ENCODE assay signal across 32 cellular contexts in the genomic region with DNA sequence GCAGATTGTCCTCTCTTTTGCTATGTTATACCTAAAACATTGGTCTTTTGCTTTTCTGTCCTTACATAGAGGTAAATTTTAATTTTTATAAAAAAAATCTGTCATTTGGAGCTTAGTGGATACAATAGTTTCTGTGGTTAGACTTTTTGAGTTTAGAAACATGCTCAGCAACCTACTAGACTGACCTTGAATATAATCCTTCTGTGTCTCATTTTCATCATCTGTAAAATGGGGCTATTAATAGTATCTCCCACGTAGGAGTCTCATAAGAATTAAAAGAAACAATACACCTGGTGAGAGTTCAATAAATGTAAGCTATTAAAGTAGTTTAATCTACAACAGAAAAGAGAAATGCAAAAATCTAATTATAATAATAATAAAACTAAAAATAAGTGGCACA. TPM values are rescaled to one million over a fixed set of nuclear protein-coding genes. Genes with fewer than 3 reads are reported as not detected.
"Had no signal": no experiment of that assay in that cellular context is flagged by ENCODE, and none has a peak within 500 bp of the region (broad histone marks: within the 10 kb centered on the region; RNA-seq: fewer than 3 reads in every experiment).

No MANE protein-coding gene starts in this region.

- H3K9me3 ChIP-seq: ascending aorta had no signal

- H3K27me3 ChIP-seq: ascending aorta, cardiac muscle cell had no signal

- ATAC-seq: activated CD8-positive, alpha-beta T cell treated with anti-CD3 and anti-CD28 coated beads for 36 hours; activated naive CD8-positive, alpha-beta T cell treated with anti-CD3 and anti-CD28 coated beads, Interleukin-2, amount 50 U/mL, for 24 hours had no signal

- H3K4me1 ChIP-seq: ascending aorta had no signal

- H3K4me3 ChIP-seq: ascending aorta, cardiac muscle cell had no signal

- FAIRE-seq: bronchial epithelial cell had no signal

- DNase-seq: activated B cell treated with CpG ODN at 0.5 μM for 24 hours; activated CD4-positive, alpha-beta memory T cell treated with anti-CD3 and anti-CD28 coated beads for 36 hours; activated CD4-positive, alpha-beta T cell treated with anti-CD3 and anti-CD28 coated beads for 4 hours; activated CD4-positive, alpha-beta T cell treated with anti-CD3 and anti-CD28 coated beads, Interleukin-2, amount 10 ng/mL, durations not matched to agents 24 days and 14 days; activated CD4-positive, alpha-beta T cell treated with anti-CD3 and anti-CD28 coated beads, Interleukin-2, amount 50 U/mL, for 1 hour; activated CD4-positive, alpha-beta T cell treated with anti-CD3 and anti-CD28 coated beads, Interleukin-2, amount 50 U/mL, for 4 hours; activated CD4-positive, CD25-positive, alpha-beta regulatory T cell treated with anti-CD3 and anti-CD28 coated beads, Interleukin-2, amount 50 U/mL, for 72 hours; activated CD8-positive, alpha-beta memory T cell treated with anti-CD3 and anti-CD28 coated beads, Interleukin-2, amount 50 U/mL, for 4 hours; activated CD8-positive, alpha-beta T cell treated with anti-CD3 and anti-CD28 coated beads for 36 hours; activated effector memory CD4-positive, alpha-beta T cell treated with Interleukin-2 at 50 U/mL for 16 hours; activated gamma-delta T cell; activated naive CD4-positive, alpha-beta T cell treated with anti-CD3 and anti-CD28 coated beads, Interleukin-2, amount 10 ng/mL, durations not matched to agents 7 days and 5 days; activated naive CD4-positive, alpha-beta T cell treated with Interleukin-2 at 50 U/mL for 16 hours; activated naive CD8-positive, alpha-beta T cell treated with anti-CD3 and anti-CD28 coated beads, Interleukin-2, amount 10 ng/mL, durations not matched to agents 7 days and 5 days; activated naive CD8-positive, alpha-beta T cell treated with anti-CD3 and anti-CD28 coated beads, Interleukin-2, amount 50 U/mL, for 24 hours; activated T-cell treated with anti-CD3 and anti-CD28 coated beads for 4 hours; activated T-cell treated with anti-CD3 and anti-CD28 coated beads, Interleukin-2, amount 50 U/mL, for 24 hours; activated T-cell treated with anti-CD3 and anti-CD28 coated beads, Interleukin-2, amount 50 U/mL, for 48 hours; amygdala; anterior cingulate cortex; caudate nucleus; cerebellar nuclear complex; T-helper 2 cell; T-helper 9 cell had no signal

- H3K36me3 ChIP-seq: ascending aorta, cardiac muscle cell had no signal

- H3K27ac ChIP-seq: ascending aorta, cardiac muscle cell, VCaP had no signal

RNA-seq across cellular contexts. Expression of a gene that starts 51.0 kb away (rescaled TPM):
- total RNA-seq: activated B cell treated with CpG ODN at 0.5 μM for 24 hours; activated CD4-positive, alpha-beta memory T cell treated with anti-CD3 and anti-CD28 coated beads for 36 hours; activated CD4-positive, alpha-beta T cell treated with anti-CD3 and anti-CD28 coated beads, Interleukin-2, amount 10 ng/mL, durations not matched to agents 24 days and 14 days; activated CD8-positive, alpha-beta memory T cell treated with anti-CD3 and anti-CD28 coated beads for 36 hours; activated CD8-positive, alpha-beta T cell treated with anti-CD3 and anti-CD28 coated beads for 36 hours; activated naive CD8-positive, alpha-beta T cell treated with anti-CD3 and anti-CD28 coated beads, Interleukin-2, amount 10 ng/mL, durations not matched to agents 7 days and 5 days; activated T-helper 2 cell treated with anti-CD3 and anti-CD28 coated beads, Interferon-gamma antibody, Interleukin-2, Interleukin-4, amounts not matched to agents 10 μg/mL and 5 μg/mL and 100 μg/mL, durations not matched to agents 14 hours and 24 hours and 36 hours; ascending aorta; bronchial epithelial cell; cardiac muscle cell; chondrocyte had no signal
- polyA plus RNA-seq: adipose tissue, cardiac muscle cell had no signal
